In genomic region chr11:534197-534591, GRCh38 we compare ENCODE assay signal across 7 cellular contexts. TPM values are rescaled to one million over a fixed set of nuclear protein-coding genes. Genes with fewer than 3 reads are reported as not detected.
A peak's percentile ranks its signal among the peaks of the same experiment; 100 is the strongest.
DNase-seq lines count a peak whose midpoint lies in the region; ATAC-seq, FAIRE-seq and TF ChIP-seq lines count a peak whose summit lies in the region.

No MANE protein-coding gene starts in this region.

- no peak for TF ChIP-seq RAD21 in IMR-90 (IDR thresholded peaks at IDR 0.05; ENCODE audit: low read length)

- WGBS in IMR-90 (ENCODE audit: extremely low coverage in 2 of 2, insufficient read length in 1 of 2), 2 experiments, result 99% methylated on average over 12 of the region's 19 CpGs; no CpG with 5 or more reads in 1 of the 2 experiments

- CTCF ChIA-PET in IMR-90 (lab: Yijun Ruan, JAX), result no interaction called here

- no peak overlapping the region for H3K18ac ChIP-seq in IMR-90 (ENCODE audit: low read depth, low read length)

- FAIRE-seq in astrocyte (lab: Jason Lieb, UNC), result no peak

- H3K4me1 ChIP-seq in IMR-90 (ENCODE audit: control insufficient read depth, insufficient read depth, low read length) (peaks cover 16% of the 10 kb centered on the region), astrocyte (ENCODE audit: insufficient read depth, low read length) (peaks cover 26% of the 10 kb centered on the region)

- H3K4me3 Mint-ChIP-seq in astrocyte (ENCODE audit: unreplicated experiment), result peak overlapping the region; percentile 78

- intact Hi-C loops in IMR-90 (cut with micrococcal nuclease), result no loop called here

- peaks cover 2% of the 10 kb centered on the region for H3K27me3 Mint-ChIP-seq in astrocyte (ENCODE audit: low read depth, unreplicated experiment)

- TF ChIP-seq POLR2A in IMR-90 (IDR thresholded peaks at IDR 0.05; ENCODE audit: low read depth, low read length), result no peak

- peak overlapping the region; percentile 58; the same call in 1 of the 2 replicates for H2AK5ac ChIP-seq in IMR-90 (ENCODE audit: low read depth, low read length)

- H2AFZ ChIP-seq in IMR-90 (replicated peaks; ENCODE audit: low read length, poor library complexity) (peak overlapping the region; percentile 71), astrocyte (ENCODE audit: low read depth, low read length) (no peak overlapping the region)

- no peak for DNase-seq in IMR-90
- DNase-seq in astrocyte (ENCODE audit: low read depth), result no peak
- DNase-seq in kidney epithelial cell (ENCODE audit: low read depth), result no peak
- no peak for DNase-seq in substantia nigra (lab: John Stamatoyannopoulos, UW)
- no peak for DNase-seq in dedifferentiated amniotic fluid mesenchymal stem cell (ENCODE audit: extremely low spot score)
- DNase-seq in AML-193 (lab: John Stamatoyannopoulos, UW), result no peak
- DNase-seq in DMS79 treated with DMSO at 0.1 percent for 48 hours (lab: John Stamatoyannopoulos, UW), result no peak

- H3K9me3 Mint-ChIP-seq in astrocyte (ENCODE audit: unreplicated experiment), result no peaks in the 10 kb centered on the region

- H3K4ac ChIP-seq in IMR-90 (ENCODE audit: low read depth, low read length), result peak overlapping the region; percentile 36

- H3K4me3 ChIP-seq in IMR-90 (ENCODE audit: insufficient read depth, low read depth, low read length) (peak overlapping the region; percentile 95), astrocyte (ENCODE audit: insufficient read depth, low read depth, low read length) (peak overlapping the region; percentile 78), kidney epithelial cell (ENCODE audit: low read depth, low read length) (peak overlapping the region; percentile 64)

- H3K23ac ChIP-seq in IMR-90 (ENCODE audit: low read depth, low read length), result peak overlapping the region; percentile 22

- H3K14ac ChIP-seq in IMR-90 (replicated peaks; ENCODE audit: low read depth, low read length), result peak overlapping the region; percentile 57; the same call in 1 of the 2 replicates

- H3K27me3 ChIP-seq in IMR-90 (ENCODE audit: control insufficient read depth, insufficient read depth, low read length), result no peaks in the 10 kb centered on the region
- H3K27me3 ChIP-seq in astrocyte (ENCODE audit: insufficient read depth, low read length), result no peaks in the 10 kb centered on the region
- H3K27me3 ChIP-seq in kidney epithelial cell (ENCODE audit: control insufficient read depth, insufficient read depth, low read length), result no peaks in the 10 kb centered on the region

- H3K79me1 ChIP-seq in IMR-90 (ENCODE audit: low read depth in 1 of 2, low read length in 2 of 2), result peaks cover 3 to 26% of the 10 kb centered on the region in 2 experiments; a peak in 3 of 4 replicates

- H3K9me3 ChIP-seq in IMR-90 (ENCODE audit: control insufficient read depth, insufficient read depth, low read length) (no peaks in the 10 kb centered on the region), astrocyte (ENCODE audit: insufficient read depth, low read depth, low read length) (no peaks in the 10 kb centered on the region)

- H4K20me1 ChIP-seq in IMR-90 (ENCODE audit: insufficient read depth, low read length) (peaks cover 21% of the 10 kb centered on the region), astrocyte (ENCODE audit: insufficient read depth, low read length) (peaks cover 34% of the 10 kb centered on the region)

- dilution Hi-C loops in IMR-90 (cut with HindIII; ENCODE audit: low sequenced_read_pairs, unreplicated experiment), result no loop called here

- H3K27ac ChIP-seq in IMR-90 (ENCODE audit: insufficient read depth, low read length) (peak overlapping the region; percentile 38; the same call in 1 of the 2 replicates), astrocyte (ENCODE audit: low read depth, low read length) (peak overlapping the region; percentile 12), substantia nigra (ENCODE audit: low read depth, low read length, poor library complexity, severe bottlenecking) (peak overlapping the region; percentile 64)

- H2BK20ac ChIP-seq in IMR-90 (ENCODE audit: low read depth, low read length), result no peak overlapping the region

- no peak for TF ChIP-seq CTCF in IMR-90 (conservative IDR thresholded peaks at IDR 0.05; ENCODE audit: low read depth, low read length)
- no peak for TF ChIP-seq CTCF in astrocyte (IDR thresholded peaks at IDR 0.05; ENCODE audit: insufficient read depth, low read depth, low read length)
- no peak for TF ChIP-seq CTCF in kidney epithelial cell (IDR thresholded peaks at IDR 0.05; ENCODE audit: insufficient read depth, low read length, poor library complexity, severe bottlenecking)

- H2BK15ac ChIP-seq in IMR-90 (ENCODE audit: low read depth, low read length), result no peak overlapping the region

- POLR2A ChIA-PET in IMR-90 (lab: Charles Lee; ENCODE audit: unreplicated experiment), result no interaction called here

- H4K8ac ChIP-seq in IMR-90 (ENCODE audit: low read depth in 2 of 2, low read length in 2 of 2), result peak overlapping the region in 1 of 2 experiments; percentile 63; a peak in 1 of 4 replicates

- BruUV-seq in IMR-90 (replicated peaks; lab: Mats Ljungman, UMichigan), result no TSS peak

- no peak overlapping the region for H3K27ac Mint-ChIP-seq in astrocyte (ENCODE audit: unreplicated experiment)

- no peak overlapping the region for H2BK120ac ChIP-seq in IMR-90 (ENCODE audit: low read depth, low read length)

- peaks cover 3% of the 10 kb centered on the region; the same call in 1 of the 2 replicates for H3K9me1 ChIP-seq in IMR-90 (ENCODE audit: insufficient read depth, low read length)

- no peak overlapping the region for H3K56ac ChIP-seq in IMR-90 (ENCODE audit: extremely low read depth, insufficient read depth, low read length)

- peaks cover 20% of the 10 kb centered on the region for H3K79me2 ChIP-seq in astrocyte (ENCODE audit: insufficient read depth, low read length)

- H2BK5ac ChIP-seq in IMR-90 (ENCODE audit: low read depth, low read length, poor library complexity, severe bottlenecking), result peak overlapping the region; percentile 35

- H4K5ac ChIP-seq in IMR-90 (ENCODE audit: low read depth, low read length), result no peak overlapping the region

- H4K91ac ChIP-seq in IMR-90 (ENCODE audit: insufficient read depth, low read depth, low read length), result no peak overlapping the region; the same call in 1 of the 2 replicates

- H3K9ac ChIP-seq in IMR-90 (ENCODE audit: low read depth, low read length) (peak overlapping the region; percentile 70), astrocyte (ENCODE audit: low read length) (peak overlapping the region; percentile 86)

- H3K4me1 Mint-ChIP-seq in astrocyte (ENCODE audit: low read depth, unreplicated experiment), result peaks cover 4% of the 10 kb centered on the region

- ATAC-seq in IMR-90 (ENCODE audit: low read depth), result no peak

- H2AK9ac ChIP-seq in IMR-90 (replicated peaks; ENCODE audit: low read depth, low read length, poor library complexity), result peak overlapping the region; percentile 98

- H3K4me2 ChIP-seq in IMR-90 (ENCODE audit: low read depth, low read length) (peak overlapping the region; percentile 91), astrocyte (ENCODE audit: low read length) (peak overlapping the region; percentile 95)

- in situ Hi-C loops in IMR-90 (cut with MboI; ENCODE audit: low sequenced_read_pairs), result no loop called here

- H3K36me3 ChIP-seq in IMR-90 (ENCODE audit: control insufficient read depth, insufficient read depth, low read length) (peaks cover 24% of the 10 kb centered on the region; the same call in 1 of the 2 replicates), astrocyte (ENCODE audit: insufficient read depth, low read length) (peaks cover 3% of the 10 kb centered on the region), kidney epithelial cell (ENCODE audit: control insufficient read depth, insufficient read depth, low read length) (no peaks in the 10 kb centered on the region)

- no peaks in the 10 kb centered on the region for H3K36me3 Mint-ChIP-seq in astrocyte (ENCODE audit: low read depth, unreplicated experiment)

TF ChIP-seq in IMR-90, 13 proteins besides CTCF, POLR2A, EP300 and RAD21 (continues in another document):
- TF ChIP-seq RCOR1 (IDR thresholded peaks at IDR 0.05; ENCODE audit: insufficient replicate concordance, low read length) (no peak), RFX5 (IDR thresholded peaks at IDR 0.05; ENCODE audit: low read depth, low read length) (no peak), MAFK (IDR thresholded peaks at IDR 0.05; ENCODE audit: low read depth, low read length) (no peak), MXI1 (IDR thresholded peaks at IDR 0.05; ENCODE audit: borderline replicate concordance, low read depth, low read length) (no peak)

RNA-seq across cellular contexts. Expression of gene HRAS, which starts 1.2 kb away (rescaled TPM):
- total RNA-seq in IMR-90 (2012; rRNA removed) (99.4 and 108 TPM in 2 replicates), astrocyte (78.5 and 84.2 TPM in 2 replicates), kidney epithelial cell (83.7 and 96.1 TPM in 2 replicates)
- 123 and 154 TPM in 2 replicates for polyA plus RNA-seq in IMR-90 (2012; rRNA removed)
- 122 and 126 TPM in 2 replicates for polyA plus RNA-seq in IMR-90 (2012; cell fraction: cytosol; rRNA removed)
- 101 and 217 TPM in 2 replicates for polyA plus RNA-seq in IMR-90 (2012; cell fraction: nucleus; rRNA removed; ENCODE audit: low replicate concordance)

RNA-seq across cellular contexts. Expression of gene LRRC56, which starts 3.1 kb away (rescaled TPM):
- total RNA-seq in IMR-90 (2012; rRNA removed), result 0.28 and 0.36 TPM in 2 replicates
- 1.3 and 1.7 TPM in 2 replicates for polyA plus RNA-seq in IMR-90 (2012; rRNA removed)
- polyA plus RNA-seq in IMR-90 (2012; cell fraction: cytosol; rRNA removed), result 0.73 and 1.4 TPM in 2 replicates
- polyA plus RNA-seq in IMR-90 (2012; cell fraction: nucleus; rRNA removed; ENCODE audit: low replicate concordance), result 5.4 and 11.7 TPM in 2 replicates
- total RNA-seq in astrocyte, result 0.82 and 1.8 TPM in 2 replicates
- total RNA-seq in kidney epithelial cell, result 1.6 and 1.9 TPM in 2 replicates

RNA-seq across cellular contexts. Expression of gene LMNTD2, which starts 26.3 kb away (rescaled TPM):
- total RNA-seq in IMR-90 (2012; rRNA removed) (0.18 and 0.28 TPM in 2 replicates), astrocyte (2.5 and 2.8 TPM in 2 replicates), kidney epithelial cell (1.9 and 4.7 TPM in 2 replicates)
- 1.3 and 2.5 TPM in 2 replicates for polyA plus RNA-seq in IMR-90 (2012; rRNA removed)
- 1.1 and 1.7 TPM in 2 replicates for polyA plus RNA-seq in IMR-90 (2012; cell fraction: cytosol; rRNA removed)
- 22.0 and 37.2 TPM in 2 replicates for polyA plus RNA-seq in IMR-90 (2012; cell fraction: nucleus; rRNA removed; ENCODE audit: low replicate concordance)

RNA-seq across cellular contexts. Expression of gene RASSF7, which starts 26.6 kb away (rescaled TPM):
- total RNA-seq in IMR-90 (2012; rRNA removed) (6.8 and 6.9 TPM in 2 replicates), astrocyte (31.1 and 32.3 TPM in 2 replicates), kidney epithelial cell (72.5 and 91.7 TPM in 2 replicates)
- polyA plus RNA-seq in IMR-90 (2012; rRNA removed), result 18.5 and 24.2 TPM in 2 replicates
- polyA plus RNA-seq in IMR-90 (2012; cell fraction: cytosol; rRNA removed), result 22.9 and 28.1 TPM in 2 replicates
- 66.1 and 134 TPM in 2 replicates for polyA plus RNA-seq in IMR-90 (2012; cell fraction: nucleus; rRNA removed; ENCODE audit: low replicate concordance)

RNA-seq across cellular contexts. Expression of gene RNH1, which starts 27.2 kb away (rescaled TPM):
- total RNA-seq in IMR-90 (2012; rRNA removed) (138 and 143 TPM in 2 replicates), astrocyte (117 and 130 TPM in 2 replicates), kidney epithelial cell (229 and 251 TPM in 2 replicates)
- polyA plus RNA-seq in IMR-90 (2012; rRNA removed), result 238 and 247 TPM in 2 replicates
- polyA plus RNA-seq in IMR-90 (2012; cell fraction: cytosol; rRNA removed), result 157 and 265 TPM in 2 replicates
- 135 and 414 TPM in 2 replicates for polyA plus RNA-seq in IMR-90 (2012; cell fraction: nucleus; rRNA removed; ENCODE audit: low replicate concordance)

Comparison
In these comparisons a context has a peak if more than half of its experiments do, and no peak if none do; other contexts are left out.
1. H3K27ac ChIP-seq: peak in every context shown above with its lines; median percentile 64 in substantia nigra; 38 in IMR-90; 12 in astrocyte.